In genomic region chr15:73994419-73994883, GRCh38 we compare ENCODE assay signal across 8 cellular contexts. TPM values are rescaled to one million over a fixed set of nuclear protein-coding genes. Genes with fewer than 3 reads are reported as not detected.
DNase-seq lines count a peak whose midpoint lies in the region; ATAC-seq, FAIRE-seq and TF ChIP-seq lines count a peak whose summit lies in the region.

Gene PML (plus strand): TSS chr15:73994716. CDS start chr15:73994813, 97 bp downstream.

- no peak for TF ChIP-seq RAD21 in HepG2 (CRISPR knock-in tag; IDR thresholded peaks at IDR 0.05)

- ATAC-seq in GM19351 (IDR thresholded peaks at IDR 0.05; ENCODE audit: unreplicated experiment) (peak; percentile 73), HG03521 (IDR thresholded peaks at IDR 0.05; ENCODE audit: unreplicated experiment) (peak; percentile 64), HepG2 (peak; percentile 91)

- peak within 1 kb of the TSS; percentile 76 for H2AFZ ChIP-seq in HepG2 (ENCODE audit: low read length)

- peak; percentile 42 to 91; a peak in 3 of 4 replicates for TF ChIP-seq POLR2A in HepG2 (IDR thresholded peaks at IDR 0.05; ENCODE audit: insufficient read depth in 1 of 2, low read depth in 2 of 2, low read length in 2 of 2)

- H3K79me2 ChIP-seq in HepG2 (ENCODE audit: insufficient read depth, low read length): peaks cover 12% of the 10 kb centered on the region

- H3K4me1 ChIP-seq in BLaER1 (peaks cover 75% of the 10 kb centered on the region), HepG2 (ENCODE audit: insufficient read depth, low read length) (peaks cover 47% of the 10 kb centered on the region)

- in situ Hi-C loops in HepG2 (cut with HindIII; ENCODE audit: extremely low pct_ligation_motif_present, low pct_unique_long_range_greater_than_20kb): no loop called here

- H3K27me3 ChIP-seq in BLaER1 (no peaks in the 10 kb centered on the region), HepG2 (ENCODE audit: control insufficient read depth in 1 of 2, insufficient read depth in 2 of 2, low read length in 2 of 2) (no peaks in the 10 kb centered on the region; a peak in 1 of 5 replicates)

- peaks cover 16% of the 10 kb centered on the region for H3K36me3 ChIP-seq in BLaER1
- H3K36me3 ChIP-seq in HepG2 (replicated peaks in 1 of 2; ENCODE audit: control insufficient read depth in 1 of 2, insufficient read depth in 2 of 2, low read length in 2 of 2): peaks cover 1 to 11% of the 10 kb centered on the region in 2 experiments; a peak in 3 of 5 replicates

- BruUV-seq in HepG2 (replicated peaks; lab: Mats Ljungman, UMichigan): no TSS peak

- TF ChIP-seq EP300 in HepG2 (IDR thresholded peaks at IDR 0.05; ENCODE audit: low read depth in 2 of 2, low read length in 2 of 2): no peak
- TF ChIP-seq EP300 in HepG2 (CRISPR knock-in tag; IDR thresholded peaks at IDR 0.05; ENCODE audit: borderline replicate concordance): no peak

- intact Hi-C loops in HepG2 (cut with micrococcal nuclease; ENCODE audit: unreplicated experiment): no loop called here

- 2% methylated on average over 18 of the region's 26 CpGs for WGBS in HepG2 (ENCODE audit: low lambda C conversion rate)

- H3K9ac ChIP-seq in BLaER1 (peak within 1 kb of the TSS; percentile 86), HepG2 (ENCODE audit: insufficient read depth, low read depth, low read length) (peak within 1 kb of the TSS; percentile 78)

- CTCF ChIA-PET in HepG2 (lab: Yijun Ruan, JAX; ENCODE audit: low intra/inter-chr PET ratio, low total read pairs): no interaction called here

- peak; percentile 70 for FAIRE-seq in HepG2 (lab: Jason Lieb, UNC)

- POLR2A ChIA-PET in HepG2 (lab: Yijun Ruan, JAX): interaction anchor here (0.6 to 1.7 kb wide), 5 partner anchors 21 to 1158 kb away, joined by 3 to 6 read pairs (median 4); no protein-coding TSS in a partner anchor

- H3K4me2 ChIP-seq in BLaER1 (peak within 1 kb of the TSS; percentile 97), HepG2 (ENCODE audit: low read depth, low read length) (peak within 1 kb of the TSS; percentile 82)

- DNase-seq in NCI-H748 treated with DMSO at 0.1 percent for 48 hours (lab: John Stamatoyannopoulos, UW) (peak; percentile 85), dermis blood vessel endothelial cell (peak; percentile 96), HepG2 (ENCODE audit: low spot score) (peak; percentile 91)
- DNase-seq in activated CD4-positive, alpha-beta T cell treated with anti-CD3 and anti-CD28 coated beads, Interleukin-2, amount 50 U/mL, for 4 hours: peak; percentile 90 to 91
- peak; percentile 91 for DNase-seq in stimulated activated CD4-positive, alpha-beta T cell treated with anti-CD3 and anti-CD28 coated beads, Interleukin-4, amount 100 ng/mL, for 1 hour

- TF ChIP-seq CTCF in HepG2 (CRISPR knock-in tag; IDR thresholded peaks at IDR 0.05): 0 out of 2 replicates have a peak, but pooled peaks have one; percentile 41

- H3K4me3 ChIP-seq in BLaER1: peak within 1 kb of the TSS; percentile 88
- H3K4me3 ChIP-seq in HepG2 (replicated peaks in 1 of 3; ENCODE audit: insufficient read depth in 1 of 3, low read depth in 2 of 3, low read length in 3 of 3): peak within 1 kb of the TSS; percentile 91 to 97 (median 94)

- H4K20me1 ChIP-seq in BLaER1 (peaks cover 33% of the 10 kb centered on the region), HepG2 (ENCODE audit: insufficient read depth, low read length) (no peaks in the 10 kb centered on the region)

- no peaks in the 10 kb centered on the region for H3K9me3 ChIP-seq in BLaER1
- H3K9me3 ChIP-seq in HepG2 (ENCODE audit: low read length): no peaks in the 10 kb centered on the region

- H3K27ac ChIP-seq in BLaER1 (peak within 1 kb of the TSS; percentile 87), HepG2 (ENCODE audit: extremely low read length, insufficient read depth, low read length) (peak within 1 kb of the TSS; percentile 56)

TF ChIP-seq in HepG2, 621 proteins besides CTCF, POLR2A, EP300 and RAD21 (continues in another document):
- TF ChIP-seq SAP130 (CRISPR knock-in tag; IDR thresholded peaks at IDR 0.05; ENCODE audit: low read depth) (peak; percentile 86), ELF3 (CRISPR knock-in tag; IDR thresholded peaks at IDR 0.05) (0 out of 2 replicates have a peak, but pooled peaks have one; percentile 20), YY1 (IDR thresholded peaks at IDR 0.05; ENCODE audit: insufficient read depth, insufficient replicate concordance, low read depth, low read length) (peak; percentile 10), SIX4 (CRISPR knock-in tag; IDR thresholded peaks at IDR 0.05) (no peak), SMAD3 (CRISPR knock-in tag; IDR thresholded peaks at IDR 0.05) (peak; percentile 51), ELF1 (CRISPR knock-in tag; IDR thresholded peaks at IDR 0.05) (peak; percentile 63; the same call in 1 of the 2 replicates), DRAP1 (CRISPR knock-in tag; IDR thresholded peaks at IDR 0.05) (peak; percentile 85), SPEN (CRISPR knock-in tag; IDR thresholded peaks at IDR 0.05; ENCODE audit: low read depth) (0 out of 2 replicates have a peak, but pooled peaks have one; percentile 27), KDM2A (CRISPR knock-in tag; IDR thresholded peaks at IDR 0.05; ENCODE audit: borderline replicate concordance, low read depth) (no peak; the same call in 1 of the 2 replicates), HOXA3 (CRISPR knock-in tag; IDR thresholded peaks at IDR 0.05) (peak; percentile 25; the same call in 1 of the 2 replicates), POLR2AphosphoS5 (IDR thresholded peaks at IDR 0.05; ENCODE audit: low read depth, low read length) (peak; percentile 79), MED1 (CRISPR knock-in tag; IDR thresholded peaks at IDR 0.05) (0 out of 2 replicates have a peak, but pooled peaks have one; percentile 9), ZMYM4 (CRISPR knock-in tag; IDR thresholded peaks at IDR 0.05) (peak; percentile 40), LCORL (IDR thresholded peaks at IDR 0.05) (no peak), LCORL (CRISPR knock-in tag; IDR thresholded peaks at IDR 0.05) (0 out of 2 replicates have a peak, but pooled peaks have one; percentile 9), BORCS8-MEF2B (CRISPR knock-in tag; IDR thresholded peaks at IDR 0.05) (0 out of 2 replicates have a peak, but pooled peaks have one; percentile 16), ZNF331 (CRISPR knock-in tag; IDR thresholded peaks at IDR 0.05) (0 out of 2 replicates have a peak, but pooled peaks have one; percentile 9), GATAD1 (CRISPR knock-in tag; IDR thresholded peaks at IDR 0.05) (peak; percentile 66; the same call in 1 of the 2 replicates), ZNF263 (CRISPR knock-in tag; IDR thresholded peaks at IDR 0.05) (peak; percentile 53), ZSCAN25 (CRISPR knock-in tag; IDR thresholded peaks at IDR 0.05) (0 out of 2 replicates have a peak, but pooled peaks have one; percentile 52), SMARCE1 (IDR thresholded peaks at IDR 0.05; ENCODE audit: borderline replicate concordance) (no peak), ZBTB25 (CRISPR knock-in tag; IDR thresholded peaks at IDR 0.05) (peak; percentile 30; the same call in 1 of the 2 replicates), SIX1 (CRISPR knock-in tag; IDR thresholded peaks at IDR 0.05; ENCODE audit: borderline replicate concordance) (no peak), HDAC1 (CRISPR knock-in tag; IDR thresholded peaks at IDR 0.05) (peak; percentile 25; the same call in 1 of the 2 replicates)

RNA-seq across cellular contexts. Expression of gene PML, which starts in this region (rescaled TPM):
- 95.5 and 176 TPM in 2 replicates for total RNA-seq in dermis blood vessel endothelial cell
- total RNA-seq in HepG2 (2016; rRNA removed; fragmentation: Illumina TruSeq; extraction: Trizol): 2.9 and 3.9 TPM in 2 replicates
- 1.4 and 1.8 TPM in 2 replicates for total RNA-seq in HepG2 (2016; cell fraction: cytosol; rRNA removed; fragmentation: Illumina TruSeq; extraction: Trizol; ENCODE audit: low read depth)
- total RNA-seq in HepG2 (2016; cell fraction: insoluble cytoplasmic fraction; rRNA removed; fragmentation: Illumina TruSeq; extraction: Trizol): 3.0 and 4.3 TPM in 2 replicates
- total RNA-seq in HepG2 (2016; cell fraction: membrane; rRNA removed; fragmentation: Illumina TruSeq; extraction: Trizol): 2.4 and 2.6 TPM in 2 replicates
- 5.4 and 6.2 TPM in 2 replicates for total RNA-seq in HepG2 (2016; cell fraction: nucleus; rRNA removed; fragmentation: Illumina TruSeq; extraction: Trizol)
- 2.9 and 3.9 TPM in 2 replicates for polyA plus RNA-seq in HepG2 (2011; rRNA removed)
- polyA plus RNA-seq in HepG2 (2011; cell fraction: cytosol; rRNA removed): 1.5 and 2.7 TPM in 2 replicates
- polyA plus RNA-seq in HepG2 (2011; cell fraction: nucleus; rRNA removed): 16.7 and 19.0 TPM in 2 replicates
- polyA plus RNA-seq in HepG2 (2012): 8.7 and 10.3 TPM in 2 replicates
- 1.5 and 1.7 TPM in 2 replicates for polyA plus RNA-seq in HepG2 (2016; cell fraction: cytosol; fragmentation: Illumina TruSeq; extraction: Trizol; ENCODE audit: low read depth)
- 6.6 and 9.3 TPM in 2 replicates for polyA plus RNA-seq in HepG2 (2016; cell fraction: insoluble cytoplasmic fraction; fragmentation: Illumina TruSeq; extraction: Trizol; ENCODE audit: low read depth)
- polyA plus RNA-seq in HepG2 (2016; cell fraction: membrane; fragmentation: Illumina TruSeq; extraction: Trizol; ENCODE audit: low read depth): 3.4 and 4.2 TPM in 2 replicates
- 18.1 and 20.7 TPM in 2 replicates for polyA plus RNA-seq in HepG2 (2016; cell fraction: nucleus; fragmentation: Illumina TruSeq; extraction: Trizol; ENCODE audit: insufficient read depth, low read depth)
- 11.9 and 16.2 TPM in 2 replicates for polyA minus RNA-seq in HepG2 (2011; rRNA and poly(A)+ RNA removed; ENCODE audit: low replicate concordance)
- 6.8 and 10.8 TPM in 2 replicates for polyA minus RNA-seq in HepG2 (2011; cell fraction: cytosol; rRNA and poly(A)+ RNA removed)
- polyA minus RNA-seq in HepG2 (2011; cell fraction: nucleus; rRNA and poly(A)+ RNA removed): 8.4 and 9.9 TPM in 2 replicates

Comparison
In these comparisons a context has a peak if more than half of its experiments do, and no peak if none do; other contexts are left out.
1. Peak in every context shown above with its lines: DNase-seq, ATAC-seq, H3K4me3 ChIP-seq and H3K27ac ChIP-seq.
2. RNA of gene PML (total RNA-seq): 95.5 to 176 TPM in dermis blood vessel endothelial cell; 1.4 to 6.2 TPM in HepG2; every median in the first group is over 10 times any median in the second.